ENCODE assay signal across 26 cellular contexts in genomic region chr1:214943054-214943453, GRCh38.
"Had no signal": no experiment of that assay in that cellular context is flagged by ENCODE, and none has a peak within 500 bp of the region (broad histone marks: within the 10 kb centered on the region; RNA-seq: fewer than 3 reads in every experiment).

No MANE protein-coding gene starts in this region.

- H3K36me3 Mint-ChIP-seq: immature natural killer cell; naive B cell; natural killer cell; neural progenitor cell; stimulated activated memory B cell treated with anti-CD40 and anti-IgM and Interleukin-4, amounts not matched to agents 10 μg/mL and 1 μg/mL and 100 μg/mL, for 72 hours; type B pancreatic cell had no signal

- H3K4me3 Mint-ChIP-seq: immature natural killer cell; naive B cell; natural killer cell; nephron progenitor cell; neural progenitor cell; stimulated activated memory B cell treated with anti-CD40 and anti-IgM and Interleukin-4, amounts not matched to agents 10 μg/mL and 1 μg/mL and 100 μg/mL, for 72 hours; stimulated activated naive CD8-positive, alpha-beta T cell treated with anti-CD3 and anti-CD28 coated beads, Interleukin-15, amount 100 ng/mL, for 72 hours; type B pancreatic cell had no signal

- FAIRE-seq: islet of Langerhans had no signal

- DNase-seq: hypothalamus; immature natural killer cell; kidney; left colon; left lung; lower lobe of right lung; mammary epithelial cell; mesenchymal stem cell; naive B cell; natural killer cell; nephron progenitor cell; occipital lobe; psoas muscle; right lobe of liver; stimulated activated CD4-positive, alpha-beta T cell treated with anti-CD3 and anti-CD28 coated beads, Interleukin-1b, Interleukin-23, amount 100 ng/mL, for 48 hours; stimulated activated CD4-positive, alpha-beta T cell treated with anti-CD3 and anti-CD28 coated beads, Interleukin-2, amount 100 ng/mL, for 48 hours; stimulated activated CD4-positive, alpha-beta T cell treated with anti-CD3 and anti-CD28 coated beads, Interleukin-4, amount 100 ng/mL, for 4 hours; stimulated activated CD8-positive, alpha-beta memory T cell treated with anti-CD3 and anti-CD28 coated beads, Interleukin-4, amount 100 ng/mL, for 48 hours; stimulated activated naive CD4-positive, alpha-beta T cell treated with Interleukin-2 at 50 U/mL for 16 hours; stimulated activated naive CD8-positive, alpha-beta T cell treated with anti-CD3 and anti-CD28 coated beads, Interleukin-15, amount 100 ng/mL, for 72 hours; substantia nigra; uterus had no signal

- H3K9me3 Mint-ChIP-seq: nephron progenitor cell; neural progenitor cell; stimulated activated memory B cell treated with anti-CD40 and anti-IgM and Interleukin-4, amounts not matched to agents 10 μg/mL and 1 μg/mL and 100 μg/mL, for 72 hours; stimulated activated naive CD8-positive, alpha-beta T cell treated with anti-CD3 and anti-CD28 coated beads, Interleukin-15, amount 100 ng/mL, for 72 hours; type B pancreatic cell had no signal

- H3K27me3 Mint-ChIP-seq: naive B cell; stimulated activated memory B cell treated with anti-CD40 and anti-IgM and Interleukin-4, amounts not matched to agents 10 μg/mL and 1 μg/mL and 100 μg/mL, for 72 hours; type B pancreatic cell had no signal

- H3K27ac Mint-ChIP-seq: immature natural killer cell; naive B cell; natural killer cell; nephron progenitor cell; neural progenitor cell; stimulated activated memory B cell treated with anti-CD40 and anti-IgM and Interleukin-4, amounts not matched to agents 10 μg/mL and 1 μg/mL and 100 μg/mL, for 72 hours; stimulated activated naive CD8-positive, alpha-beta T cell treated with anti-CD3 and anti-CD28 coated beads, Interleukin-15, amount 100 ng/mL, for 72 hours; type B pancreatic cell had no signal

- H3K4me1 Mint-ChIP-seq: immature natural killer cell; naive B cell; natural killer cell; nephron progenitor cell; stimulated activated memory B cell treated with anti-CD40 and anti-IgM and Interleukin-4, amounts not matched to agents 10 μg/mL and 1 μg/mL and 100 μg/mL, for 72 hours; stimulated activated naive CD8-positive, alpha-beta T cell treated with anti-CD3 and anti-CD28 coated beads, Interleukin-15, amount 100 ng/mL, for 72 hours had no signal
